Comparison of ENCODE assay signal across 16 cellular contexts in genomic region chr12:59699408-59700144, GRCh38.
A peak's percentile ranks its signal among the peaks of the same experiment; 100 is the strongest.
DNase-seq lines count a peak whose midpoint lies in the region; ATAC-seq and TF ChIP-seq lines count a peak whose summit lies in the region.
"Had no signal": no experiment of that assay in that cellular context is flagged by ENCODE, and none has a peak within 500 bp of the region (broad histone marks: within the 10 kb centered on the region; RNA-seq: fewer than 3 reads in every experiment).

No MANE protein-coding gene starts in this region.

- H3K4me2 ChIP-seq in parathyroid adenoma (ENCODE audit: low read length): no peak overlapping the region

- no peaks in the 10 kb centered on the region for H3K4me1 ChIP-seq in parathyroid adenoma

- H3K36me3 ChIP-seq in parathyroid adenoma (ENCODE audit: control insufficient read depth, insufficient read depth, low read length): no peaks in the 10 kb centered on the region
- H3K36me3 ChIP-seq: suprapubic skin had no signal

- H3K9me3 ChIP-seq in parathyroid adenoma (ENCODE audit: control insufficient read depth, low read length): no peaks in the 10 kb centered on the region
- H3K9me3 ChIP-seq: suprapubic skin had no signal

- no peaks in the 10 kb centered on the region for H3K79me2 ChIP-seq in parathyroid adenoma

- H3K9ac ChIP-seq in parathyroid adenoma: no peak overlapping the region

- H3K27ac ChIP-seq in parathyroid adenoma: no peak overlapping the region
- H3K27ac ChIP-seq: suprapubic skin had no signal

- ATAC-seq in GM21717 (IDR thresholded peaks at IDR 0.05; ENCODE audit: unreplicated experiment): no peak
- no peak for ATAC-seq in GM21423 (IDR thresholded peaks at IDR 0.05; ENCODE audit: unreplicated experiment)
- ATAC-seq: K562 had no signal

- H2AFZ ChIP-seq in parathyroid adenoma: peak overlapping the region; percentile 18

- TF ChIP-seq CTCF in parathyroid adenoma (IDR thresholded peaks at IDR 0.05): no peak

- DNase-seq in EL: peak; percentile 62
- peak; percentile 35 for DNase-seq in OCI-M1 (lab: John Stamatoyannopoulos, UW)
- DNase-seq in fibroblast of peridontal ligament (ENCODE audit: extremely low read depth): peak; percentile 97
- no peak for DNase-seq in germinal center (ENCODE audit: low spot score)
- DNase-seq in mucosa of gallbladder (ENCODE audit: low spot score): no peak
- DNase-seq: activated CD4-positive, alpha-beta T cell treated with anti-CD3 and anti-CD28 coated beads, Interleukin-2, amount 10 ng/mL, durations not matched to agents 24 days and 14 days; activated naive CD4-positive, alpha-beta T cell treated with Interleukin-2 at 50 U/mL for 16 hours; Calu3; effector CD8-positive, alpha-beta T cell; NCI-H446; stimulated activated CD4-positive, alpha-beta T cell treated with anti-CD3 and anti-CD28 coated beads, Interleukin-4, amount 100 ng/mL, for 24 hours had no signal

- no peak overlapping the region for H3K4me3 ChIP-seq in parathyroid adenoma (ENCODE audit: low read depth, low read length)
- H3K4me3 ChIP-seq: K562, suprapubic skin had no signal

- H3K27me3 ChIP-seq in parathyroid adenoma (ENCODE audit: control insufficient read depth, insufficient read depth, low read length): no peaks in the 10 kb centered on the region
- H3K27me3 ChIP-seq: suprapubic skin had no signal

Comparison
In these comparisons a context has a peak if more than half of its experiments do, and no peak if none do; other contexts are left out.
1. DNase-seq: peak in EL (single experiment), OCI-M1 (single experiment) and fibroblast of peridontal ligament (single experiment); none in germinal center (single experiment) and mucosa of gallbladder (single experiment).